8 cellular contexts compared by ENCODE assay signal in the genomic region with DNA sequence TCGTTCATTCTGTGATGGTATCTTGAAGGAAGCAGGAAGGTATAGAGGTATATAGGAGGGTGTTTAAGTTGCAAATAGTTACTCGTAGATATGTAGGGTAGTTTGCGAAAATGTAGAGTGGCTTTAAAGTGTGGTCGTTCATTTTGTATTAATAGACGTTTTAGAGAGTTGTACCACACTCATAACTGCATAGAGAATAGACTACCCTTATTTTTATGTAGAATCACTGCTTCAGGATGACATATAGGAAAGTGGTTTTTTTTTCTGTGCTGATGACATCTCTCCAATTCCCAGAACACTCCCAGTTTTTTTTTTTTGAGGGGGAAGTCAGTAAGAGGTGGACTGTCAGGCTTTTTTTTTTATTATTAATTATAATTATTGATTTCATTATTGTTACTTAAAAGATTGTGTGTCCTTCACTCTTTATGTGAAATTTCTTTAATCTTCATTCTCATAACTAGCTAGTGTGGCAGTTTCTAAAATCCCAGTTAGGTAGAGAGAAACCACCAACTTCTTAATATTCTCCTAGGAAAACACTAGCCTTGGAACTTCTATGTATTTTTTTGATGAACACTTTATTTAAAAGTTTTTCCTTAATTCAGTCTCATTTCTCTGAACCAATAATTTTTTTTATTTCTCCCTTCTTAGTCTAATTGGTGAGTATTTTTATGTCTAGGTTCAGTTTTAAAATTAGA. TPM values are rescaled to one million over a fixed set of nuclear protein-coding genes. Genes with fewer than 3 reads are reported as not detected.
DNase-seq lines count a peak whose midpoint lies in the region; ATAC-seq and TF ChIP-seq lines count a peak whose summit lies in the region.

No MANE protein-coding gene starts in this region.

- peak overlapping the region; percentile 93 for H3K27ac ChIP-seq in DOHH2 (ENCODE audit: low read depth, low read length)
- H3K27ac ChIP-seq in PC-9, result peak overlapping the region; percentile 83
- peak overlapping the region; percentile 93 for H3K27ac ChIP-seq in parathyroid adenoma

- peak overlapping the region; percentile 81 for H3K4me2 ChIP-seq in DOHH2 (ENCODE audit: low read length)
- H3K4me2 ChIP-seq in PC-9, result peak overlapping the region; percentile 86
- H3K4me2 ChIP-seq in parathyroid adenoma (ENCODE audit: low read length), result peak overlapping the region; percentile 80

- DNase-seq in PC-9, result no peak
- no peak for DNase-seq in epithelial cell of proximal tubule (ENCODE audit: low read depth)
- DNase-seq in stimulated activated CD4-positive, alpha-beta T cell treated with anti-CD3 and anti-CD28 coated beads, Interleukin-12 subunit alpha, Interleukin-12 subunit beta, amount 100 ng/mL, for 4 hours, result no peak

- H3K4me1 ChIP-seq in DOHH2 (ENCODE audit: control insufficient read depth, low read length), result peaks cover 69% of the 10 kb centered on the region
- peaks cover 61% of the 10 kb centered on the region for H3K4me1 ChIP-seq in PC-9 (replicated peaks; ENCODE audit: insufficient read depth)
- peaks cover 11% of the 10 kb centered on the region for H3K4me1 ChIP-seq in parathyroid adenoma

- no TSS peak for BruUV-seq in PC-9 (replicated peaks; lab: Mats Ljungman, UMichigan)

- H2AFZ ChIP-seq in PC-9, result no peak overlapping the region
- H2AFZ ChIP-seq in parathyroid adenoma, result peak overlapping the region; percentile 77

- H3K27me3 ChIP-seq in DOHH2 (ENCODE audit: control insufficient read depth, low read length), result no peaks in the 10 kb centered on the region
- no peaks in the 10 kb centered on the region for H3K27me3 ChIP-seq in PC-9 (ENCODE audit: insufficient read depth, low read depth)
- no peaks in the 10 kb centered on the region for H3K27me3 ChIP-seq in parathyroid adenoma (ENCODE audit: control insufficient read depth, insufficient read depth, low read length)

- H3K9me3 ChIP-seq in DOHH2 (ENCODE audit: control insufficient read depth, insufficient read depth, low read length) (no peaks in the 10 kb centered on the region), PC-9 (ENCODE audit: insufficient read depth, low read depth) (no peaks in the 10 kb centered on the region), parathyroid adenoma (ENCODE audit: control insufficient read depth, low read length) (no peaks in the 10 kb centered on the region)

- H3K9me2 ChIP-seq in DOHH2 (replicated peaks; ENCODE audit: control insufficient read depth, low read length) (no peaks in the 10 kb centered on the region), PC-9 (ENCODE audit: insufficient read depth) (no peaks in the 10 kb centered on the region)

- H4K20me1 ChIP-seq in DOHH2 (ENCODE audit: control insufficient read depth, insufficient read depth, low read depth, low read length) (peaks cover 24% of the 10 kb centered on the region), PC-9 (ENCODE audit: insufficient read depth) (peaks cover 6% of the 10 kb centered on the region; the same call in 1 of the 2 replicates)

- ATAC-seq in HG02938 (IDR thresholded peaks at IDR 0.05; ENCODE audit: unreplicated experiment) (no peak), GM18505 (IDR thresholded peaks at IDR 0.05; ENCODE audit: unreplicated experiment) (no peak), HG02970 (IDR thresholded peaks at IDR 0.05; ENCODE audit: low FRiP score, unreplicated experiment) (no peak)

- H3F3A ChIP-seq in DOHH2 (ENCODE audit: control insufficient read depth, insufficient read depth) (peaks cover 33% of the 10 kb centered on the region), PC-9 (ENCODE audit: insufficient read depth, low read depth) (peaks cover 25% of the 10 kb centered on the region)

- CTCF ChIA-PET in PC-9 (lab: Charles Lee), result no interaction called here

- H3K79me2 ChIP-seq in DOHH2 (ENCODE audit: control insufficient read depth, low read length), result peaks cover 97% of the 10 kb centered on the region
- peaks cover 82% of the 10 kb centered on the region for H3K79me2 ChIP-seq in PC-9 (ENCODE audit: low read depth)
- peaks cover 21% of the 10 kb centered on the region for H3K79me2 ChIP-seq in parathyroid adenoma

- no peak overlapping the region for H3K9ac ChIP-seq in parathyroid adenoma

- peaks cover 92% of the 10 kb centered on the region for H3K36me3 ChIP-seq in DOHH2 (ENCODE audit: control insufficient read depth, low read length)
- peaks cover 23% of the 10 kb centered on the region for H3K36me3 ChIP-seq in PC-9 (ENCODE audit: low read depth)
- H3K36me3 ChIP-seq in parathyroid adenoma (ENCODE audit: control insufficient read depth, insufficient read depth, low read length), result no peaks in the 10 kb centered on the region

- TF ChIP-seq CTCF in DOHH2 (IDR thresholded peaks at IDR 0.05; ENCODE audit: low read depth, low read length, poor library complexity, severe bottlenecking), result no peak
- TF ChIP-seq CTCF in PC-9 (conservative IDR thresholded peaks at IDR 0.05), result no peak
- TF ChIP-seq CTCF in epithelial cell of proximal tubule (conservative IDR thresholded peaks at IDR 0.05; ENCODE audit: low read depth, low read length), result no peak
- TF ChIP-seq CTCF in parathyroid adenoma (IDR thresholded peaks at IDR 0.05), result no peak

- peak overlapping the region; percentile 90 for H3K4me3 ChIP-seq in DOHH2 (ENCODE audit: low read length)
- peak overlapping the region; percentile 88 for H3K4me3 ChIP-seq in PC-9
- H3K4me3 ChIP-seq in epithelial cell of proximal tubule (ENCODE audit: low read depth, low read length), result peak overlapping the region; percentile 95
- H3K4me3 ChIP-seq in parathyroid adenoma (ENCODE audit: low read depth, low read length), result peak overlapping the region; percentile 85

- no peak for TF ChIP-seq POLR2A in GM18505 (IDR thresholded peaks at IDR 0.05; ENCODE audit: borderline replicate concordance, extremely low read depth, insufficient read depth, insufficient read length)

- POLR2A ChIA-PET in PC-9 (lab: Charles Lee; ENCODE audit: unreplicated experiment), result interaction anchor here (0.6 to 0.8 kb wide), 4 partner anchors 13 to 1977 kb away, joined by 4 to 10 read pairs (median 6); no protein-coding TSS in a partner anchor

- intact Hi-C loops in PC-9 (cut with micrococcal nuclease; ENCODE audit: unreplicated experiment), result loop anchor here (1.0 to 5.0 kb wide), 2 partner anchors 41 to 60 kb away; no protein-coding TSS in a partner anchor

RNA-seq across cellular contexts. Expression of a gene that starts 1.5 kb away (rescaled TPM):
- total RNA-seq in PC-9 (2021), result 220 and 222 TPM in 2 replicates
- 255 and 301 TPM in 2 replicates for total RNA-seq in epithelial cell of proximal tubule
